In the genomic region with DNA sequence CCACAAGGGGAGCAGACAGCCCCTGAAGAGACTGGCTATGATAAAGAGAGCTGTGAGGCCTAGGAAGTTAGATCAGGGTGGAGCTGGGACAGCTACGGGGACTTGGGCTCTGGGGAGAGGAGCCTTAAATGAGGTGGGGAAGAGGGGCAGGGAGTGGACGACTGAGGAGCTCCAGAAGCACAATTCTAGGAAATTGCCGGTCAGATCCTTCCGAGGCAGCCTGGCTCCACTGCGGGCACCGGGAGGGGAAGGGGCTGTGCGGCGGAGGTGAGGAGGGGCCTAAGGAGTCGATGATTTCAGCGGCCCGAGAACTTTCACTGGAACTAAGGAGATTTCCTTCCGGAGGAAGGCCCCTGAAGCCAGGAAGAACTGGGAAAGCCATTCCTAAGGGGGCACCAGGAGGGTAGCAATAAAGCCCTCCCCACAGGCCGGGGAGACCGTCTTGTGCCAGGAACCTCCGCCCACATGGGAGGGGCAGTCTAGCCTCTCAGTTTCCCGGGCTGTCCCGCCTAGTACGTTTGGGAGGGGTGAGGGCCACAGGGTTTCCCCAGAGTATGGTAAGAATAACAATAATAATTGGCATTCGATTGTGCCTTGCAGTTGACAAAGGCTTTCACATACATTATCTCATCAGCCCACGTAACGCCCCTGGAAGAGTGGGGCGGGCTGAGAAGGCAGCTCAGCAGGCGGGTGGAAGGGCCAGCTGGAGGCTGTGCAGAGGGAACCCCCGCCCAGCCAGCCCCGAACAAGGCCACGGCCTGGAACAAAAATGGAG, we compare ENCODE assay signal across 8 cellular contexts. TPM values are rescaled to one million over a fixed set of nuclear protein-coding genes. Genes with fewer than 3 reads are reported as not detected.
A peak's percentile ranks its signal among the peaks of the same experiment; 100 is the strongest.
DNase-seq lines count a peak whose midpoint lies in the region; ATAC-seq and TF ChIP-seq lines count a peak whose summit lies in the region.

No MANE protein-coding gene starts in this region.

- DNase-seq in GM12865 (ENCODE audit: low read depth) = peak; percentile 18
- DNase-seq in body of pancreas = peak; percentile 18 to 25 (median 22)
- peak; percentile 77 for DNase-seq in retina
- DNase-seq in GM19240 (ENCODE audit: insufficient read length, low spot score) = no peak
- DNase-seq in DMS79 treated with DMSO at 0.1 percent for 48 hours (lab: John Stamatoyannopoulos, UW) = no peak
- no peak for DNase-seq in NK-92 (lab: John Stamatoyannopoulos, UW; ENCODE audit: unreplicated experiment)

- 32 to 53% methylated on average over 25 to 26 of the region's 26 CpGs for WGBS in body of pancreas, 2 donors

- intact Hi-C loops in body of pancreas (cut with DNase I) = no loop called here

- TF ChIP-seq CTCF in GM12865 (IDR thresholded peaks at IDR 0.05; ENCODE audit: insufficient read depth, low read depth, low read length, missing control alignments) = no peak
- TF ChIP-seq CTCF in body of pancreas (IDR thresholded peaks at IDR 0.05) = no peak

- no peaks in the 10 kb centered on the region for H3K36me3 ChIP-seq in body of pancreas (replicated peaks in 1 of 2; ENCODE audit: insufficient read depth in 1 of 2, low read depth in 2 of 2)

- no peak for TF ChIP-seq POLR2A in body of pancreas (IDR thresholded peaks at IDR 0.05)

- no peaks in the 10 kb centered on the region for H3K9me3 ChIP-seq in body of pancreas
- no peaks in the 10 kb centered on the region for H3K9me3 ChIP-seq in iPS-18c (ENCODE audit: control insufficient read depth, insufficient read depth, low read length)

- H3K4me1 ChIP-seq in body of pancreas = peaks cover 15% of the 10 kb centered on the region

- peak; percentile 43 for ATAC-seq in body of pancreas
- no peak for ATAC-seq in GM18867 (IDR thresholded peaks at IDR 0.05; ENCODE audit: unreplicated experiment)

- peak overlapping the region; percentile 62 to 85 (median 80) for H3K27ac ChIP-seq in body of pancreas

- H3K27me3 ChIP-seq in body of pancreas = no peaks in the 10 kb centered on the region

- H3K4me3 ChIP-seq in GM12865 (ENCODE audit: low read depth, low read length) (no peak overlapping the region), body of pancreas (no peak overlapping the region), iPS-18c (ENCODE audit: insufficient read depth, low read depth, low read length) (peak overlapping the region; percentile 34)

RNA-seq across cellular contexts. Expression of a gene that starts 19.6 kb away (rescaled TPM):
- 10 to 100 TPM; 11.7 to 16.5 TPM for total RNA-seq in body of pancreas

RNA-seq across cellular contexts. Expression of a gene that starts 27.3 kb away (rescaled TPM):
- total RNA-seq in body of pancreas = 10 to 100 TPM; 57.7 to 59.1 TPM

RNA-seq across cellular contexts. Expression of a gene that starts 29.8 kb away (rescaled TPM):
- total RNA-seq in body of pancreas = 10 to 100 TPM; 25.4 to 33.3 TPM

RNA-seq across cellular contexts. Expression of a gene that starts 39.6 kb away (rescaled TPM):
- 10 to 100 TPM; 21.8 to 23.7 TPM for total RNA-seq in body of pancreas

Comparison
In these comparisons a context has a peak if more than half of its experiments do, and no peak if none do; other contexts are left out.
1. DNase-seq: peak in GM12865 (single experiment), body of pancreas (4 of 4) and retina (single experiment); none in GM19240 (single experiment), DMS79 treated with DMSO at 0.1 percent for 48 hours (single experiment) and NK-92 (single experiment).